In genomic region chr1:193712356-193712755, GRCh38 we compare ENCODE assay signal across 31 cellular contexts.
"Had no signal": no experiment of that assay in that cellular context is flagged by ENCODE, and none has a peak within 500 bp of the region (broad histone marks: within the 10 kb centered on the region; RNA-seq: fewer than 3 reads in every experiment).

No MANE protein-coding gene starts in this region.

- H3K27me3 ChIP-seq: adrenal gland, ascending aorta, body of pancreas, brain microvascular endothelial cell, breast epithelium, cardiac muscle cell had no signal

- ATAC-seq: activated naive CD4-positive, alpha-beta T cell treated with anti-CD3 and anti-CD28 coated beads, Interleukin-2, amount 50 U/mL, for 72 hours; activated naive CD8-positive, alpha-beta T cell treated with anti-CD3 and anti-CD28 coated beads, Interleukin-2, amount 50 U/mL, for 24 hours; activated T-cell treated with anti-CD3 and anti-CD28 coated beads, Interleukin-2, amount 50 U/mL, for 4 hours; activated T-cell treated with anti-CD3 and anti-CD28 coated beads, Interleukin-2, amount 50 U/mL, for 72 hours; activated T-helper 17 cell treated with anti-CD3 and anti-CD28 coated beads, Interleukin-2, amount 50 U/mL, for 72 hours; body of pancreas had no signal

- H3K4me3 ChIP-seq: adrenal gland, ascending aorta, body of pancreas, breast epithelium, cardiac muscle cell had no signal

- H3K9me3 ChIP-seq: adrenal gland, ascending aorta, body of pancreas, breast epithelium had no signal

- DNase-seq: activated effector memory CD4-positive, alpha-beta T cell treated with anti-CD3 and anti-CD28 coated beads, Interleukin-2, amount 50 U/mL, for 16 hours; activated effector memory CD4-positive, alpha-beta T cell treated with Interleukin-2 at 50 U/mL for 16 hours; activated gamma-delta T cell treated with Interleukin-2 at 50 U/mL for 16 hours; activated naive CD4-positive, alpha-beta T cell; activated naive CD4-positive, alpha-beta T cell treated with anti-CD3 and anti-CD28 coated beads for 36 hours; activated naive CD4-positive, alpha-beta T cell treated with anti-CD3 and anti-CD28 coated beads, Interleukin-2, amount 10 ng/mL, durations not matched to agents 7 days and 5 days; activated naive CD4-positive, alpha-beta T cell treated with anti-CD3 and anti-CD28 coated beads, Interleukin-2, amount 50 U/mL, for 16 hours; activated naive CD4-positive, alpha-beta T cell treated with Interleukin-2 at 50 U/mL for 16 hours; activated naive CD8-positive, alpha-beta T cell treated with anti-CD3 and anti-CD28 coated beads for 36 hours; activated naive CD8-positive, alpha-beta T cell treated with anti-CD3 and anti-CD28 coated beads, Interleukin-2, amount 10 ng/mL, durations not matched to agents 7 days and 5 days; activated naive CD8-positive, alpha-beta T cell treated with anti-CD3 and anti-CD28 coated beads, Interleukin-2, amount 50 U/mL, for 24 hours; activated T-cell treated with anti-CD3 and anti-CD28 coated beads for 4 hours; activated T-cell treated with anti-CD3 and anti-CD28 coated beads, Interleukin-2, amount 50 U/mL, for 1 hour; activated T-cell treated with anti-CD3 and anti-CD28 coated beads, Interleukin-2, amount 50 U/mL, for 24 hours; activated T-cell treated with anti-CD3 and anti-CD28 coated beads, Interleukin-2, amount 50 U/mL, for 4 hours; activated T-cell treated with anti-CD3 and anti-CD28 coated beads, Interleukin-2, amount 50 U/mL, for 48 hours; activated T-cell treated with anti-CD3 and anti-CD28 coated beads, Interleukin-2, amount 50 U/mL, for 72 hours; adrenal gland; amniotic stem cell; amygdala; anterior cingulate cortex; aorta; body of pancreas; brain microvascular endothelial cell; central memory CD4-positive, alpha-beta T cell; cerebellar nuclear complex had no signal

- H3K4me1 ChIP-seq: adrenal gland, ascending aorta, body of pancreas, breast epithelium had no signal

- H3K36me3 ChIP-seq: adrenal gland, ascending aorta, brain microvascular endothelial cell, breast epithelium, cardiac muscle cell had no signal

- H3K27ac ChIP-seq: adrenal gland, ascending aorta, body of pancreas, brain microvascular endothelial cell, breast epithelium, cardiac muscle cell had no signal
